In the genomic region with DNA sequence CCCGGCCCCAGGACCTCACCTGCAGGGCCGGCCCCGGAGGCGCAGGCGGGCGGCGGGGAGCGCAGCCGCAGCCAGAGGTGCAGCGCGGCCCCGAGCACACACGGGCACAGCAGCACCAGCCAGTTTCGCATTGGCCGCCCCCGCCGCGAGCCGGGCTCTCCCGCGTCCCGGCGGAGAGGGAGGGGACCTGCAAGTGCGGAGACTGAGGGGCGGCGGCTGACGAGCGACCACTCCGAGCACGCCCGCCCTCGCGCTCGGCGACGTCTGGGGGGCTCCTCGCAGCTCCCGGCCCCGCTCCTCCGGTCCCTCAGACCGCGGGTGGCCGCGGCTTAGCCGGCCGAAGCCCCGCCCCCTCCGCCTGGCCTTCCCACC, we compare ENCODE assay signal across 8 cellular contexts. TPM values are rescaled to one million over a fixed set of nuclear protein-coding genes. Genes with fewer than 3 reads are reported as not detected.
DNase-seq lines count a peak whose midpoint lies in the region; ATAC-seq, FAIRE-seq and TF ChIP-seq lines count a peak whose summit lies in the region.

A gene (minus strand): TSS at position 331 of the 372 bp plus-strand sequence. CDS start 200 bp downstream, at position 131.

- H3K36me3 ChIP-seq in bronchial epithelial cell (ENCODE audit: control insufficient read depth, insufficient read depth, low read length) (peaks cover 2% of the 10 kb centered on the region), thymus (ENCODE audit: control insufficient read depth, insufficient read depth) (no peaks in the 10 kb centered on the region)

- TF ChIP-seq CTCF in bronchial epithelial cell (IDR thresholded peaks at IDR 0.05; ENCODE audit: insufficient read depth, low read length, severe bottlenecking) (no peak), lower leg skin (IDR thresholded peaks at IDR 0.05) (no peak), GM13977 (IDR thresholded peaks at IDR 0.05; ENCODE audit: extremely low read depth, insufficient read depth, missing control alignments) (no peak)

- intact Hi-C loops in lower leg skin (cut with DNase I; ENCODE audit: low total_unique reads): no loop called here

- no peak for TF ChIP-seq POLR2A in lower leg skin (IDR thresholded peaks at IDR 0.05)

- H3K27me3 ChIP-seq in bronchial epithelial cell (ENCODE audit: control insufficient read depth, insufficient read depth, low read length): no peaks in the 10 kb centered on the region
- no peaks in the 10 kb centered on the region for H3K27me3 ChIP-seq in thymus (ENCODE audit: control insufficient read depth, insufficient read depth)

- no peak for FAIRE-seq in bronchial epithelial cell (lab: Jason Lieb, UNC)

- H3K9me3 ChIP-seq in thymus (ENCODE audit: control insufficient read depth): no peaks in the 10 kb centered on the region

- in situ Hi-C loops in GM13977 (cut with MboI; ENCODE audit: low pct_unique_long_range_greater_than_20kb, low sequenced_read_pairs, unreplicated experiment): loop anchor here (25.0 kb wide), 1 partner anchor 458 kb away; no protein-coding TSS in a partner anchor

- H3K4me3 ChIP-seq in bronchial epithelial cell (ENCODE audit: low read depth, low read length): peak within 1 kb of the TSS; percentile 86
- peak within 1 kb of the TSS; percentile 91 for H3K4me3 ChIP-seq in lower leg skin (ENCODE audit: low read depth, poor library complexity, severe bottlenecking)
- peak within 1 kb of the TSS; percentile 84 for H3K4me3 ChIP-seq in thymus (ENCODE audit: low read length)

- ATAC-seq in GM21526 (IDR thresholded peaks at IDR 0.05; ENCODE audit: low FRiP score, unreplicated experiment): peak; percentile 35

- peak within 1 kb of the TSS; percentile 96 for H3K27ac ChIP-seq in thymus (ENCODE audit: low read depth)

- no peaks in the 10 kb centered on the region for H3K4me1 ChIP-seq in thymus (ENCODE audit: control insufficient read depth, insufficient read depth, low read length)

- no peak for DNase-seq in Daoy (ENCODE audit: low read depth)
- peak; percentile 55 for DNase-seq in HuH-7.5 (ENCODE audit: low spot score)
- no peak for DNase-seq in bronchial epithelial cell (ENCODE audit: low read depth)
- DNase-seq in lower leg skin (ENCODE audit: low spot score in 2 of 2): no peak
- DNase-seq in GM13977 (ENCODE audit: low spot score): no peak
- no peak for DNase-seq in NCI-H146 (lab: John Stamatoyannopoulos, UW)

- 0 to 1% methylated on average over 15 to 19 of the region's 48 CpGs for WGBS in lower leg skin, 2 donors
- WGBS in thymus: under 1% methylated on average over 48 of the region's 48 CpGs

RNA-seq across cellular contexts. Expression of the gene that starts here (rescaled TPM):
- total RNA-seq in Daoy (2014; rRNA removed; shearing (Covaris generic)): 30.0 and 31.9 TPM in 2 replicates
- 79.1 and 80.3 TPM in 2 replicates for total RNA-seq in bronchial epithelial cell
- total RNA-seq in lower leg skin: 10 to 100 TPM; 21.7 to 46.2 (median 26.1) TPM
- 2.8 TPM for polyA plus RNA-seq in thymus
